Comparison of ENCODE assay signal across 8 cellular contexts in the genomic region with DNA sequence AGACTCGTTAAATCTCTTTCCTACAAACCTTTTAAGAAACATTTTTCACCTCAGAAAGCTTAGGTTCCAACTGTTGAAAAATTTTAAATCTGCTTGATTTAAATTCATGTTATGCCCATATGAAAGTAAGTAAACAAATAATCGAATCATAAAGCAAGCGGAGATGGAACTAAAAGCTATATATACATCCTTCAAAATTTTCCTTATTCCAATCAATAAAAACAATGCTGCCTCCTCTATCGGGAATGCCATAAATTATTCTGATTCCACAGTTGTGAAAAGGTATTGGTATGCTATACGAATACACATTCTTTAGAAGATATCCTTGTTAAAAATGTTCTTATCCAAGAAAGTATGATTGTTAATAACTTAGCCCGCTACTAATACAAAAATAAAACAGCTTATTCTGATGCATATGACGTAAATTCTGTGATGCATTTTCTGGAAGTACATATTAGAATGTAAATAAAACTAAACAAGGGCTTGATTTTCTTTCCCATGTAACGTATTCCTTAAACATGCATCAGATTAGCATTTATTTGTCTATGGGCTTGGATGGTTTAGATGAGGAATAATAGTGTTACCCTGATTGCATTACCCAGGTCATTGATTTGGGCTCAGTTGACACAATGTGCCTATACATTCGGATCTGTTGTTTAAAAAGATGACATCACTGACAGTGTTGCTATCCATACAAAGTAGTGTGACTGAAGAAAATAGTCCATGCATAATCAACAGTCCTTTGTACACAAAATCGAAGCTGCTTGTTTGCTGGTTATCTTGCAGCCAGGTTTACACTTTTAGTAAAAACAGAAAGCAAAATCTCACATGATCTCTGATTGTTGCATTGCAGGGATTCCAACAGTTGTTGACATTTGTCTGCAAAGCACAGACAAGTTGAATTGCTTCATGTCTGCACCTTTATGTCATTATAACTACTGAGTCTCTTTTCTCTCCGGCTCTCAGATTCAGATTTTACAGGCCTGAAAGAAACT. TPM values are rescaled to one million over a fixed set of nuclear protein-coding genes. Genes with fewer than 3 reads are reported as not detected.
DNase-seq lines count a peak whose midpoint lies in the region; ATAC-seq and TF ChIP-seq lines count a peak whose summit lies in the region.

No MANE protein-coding gene starts in this region.

- peak overlapping the region; percentile 95 for H3K9ac ChIP-seq in SK-N-MC (ENCODE audit: insufficient read length)

- peak overlapping the region; percentile 88 for H3K4me3 Mint-ChIP-seq in activated CD8-positive, alpha-beta memory T cell treated with anti-CD3 and anti-CD28 coated beads, Interleukin-2, amount 10 ng/mL, durations not matched to agents 7 days and 5 days

- ATAC-seq in activated CD8-positive, alpha-beta memory T cell treated with anti-CD3 and anti-CD28 coated beads, Interleukin-2, amount 10 ng/mL, durations not matched to agents 7 days and 5 days = no peak
- no peak for ATAC-seq in HG02763 (IDR thresholded peaks at IDR 0.05; ENCODE audit: unreplicated experiment)

- peak overlapping the region; percentile 96 for H3K27ac Mint-ChIP-seq in activated CD8-positive, alpha-beta memory T cell treated with anti-CD3 and anti-CD28 coated beads, Interleukin-2, amount 10 ng/mL, durations not matched to agents 7 days and 5 days

- peaks cover 26% of the 10 kb centered on the region for H3K4me1 Mint-ChIP-seq in activated CD8-positive, alpha-beta memory T cell treated with anti-CD3 and anti-CD28 coated beads, Interleukin-2, amount 10 ng/mL, durations not matched to agents 7 days and 5 days

- DNase-seq in activated CD8-positive, alpha-beta memory T cell treated with anti-CD3 and anti-CD28 coated beads, Interleukin-2, amount 10 ng/mL, durations not matched to agents 7 days and 5 days = no peak
- DNase-seq in activated CD8-positive, alpha-beta memory T cell treated with anti-CD3 and anti-CD28 coated beads, Interleukin-2, amount 50 U/mL, for 48 hours = no peak
- DNase-seq in SK-N-MC (ENCODE audit: low read depth, low spot score) = no peak
- DNase-seq in foreskin fibroblast = no peak
- no peak for DNase-seq in NOMO-1 treated with DMSO at 0.1 percent for 48 hours (lab: John Stamatoyannopoulos, UW; ENCODE audit: unreplicated experiment)
- no peak for DNase-seq in GM13976 (ENCODE audit: low spot score)

- H3K9me3 ChIP-seq in SK-N-MC (ENCODE audit: low read depth, low read length) = no peaks in the 10 kb centered on the region

- TF ChIP-seq CTCF in foreskin fibroblast (IDR thresholded peaks at IDR 0.05; ENCODE audit: low read depth, low read length) = no peak
- no peak for TF ChIP-seq CTCF in GM13976 (IDR thresholded peaks at IDR 0.05; ENCODE audit: borderline replicate concordance, control extremely low read depth, extremely low read depth, insufficient read depth, missing control alignments)

- peaks cover 3% of the 10 kb centered on the region for H3K27me3 Mint-ChIP-seq in activated CD8-positive, alpha-beta memory T cell treated with anti-CD3 and anti-CD28 coated beads, Interleukin-2, amount 10 ng/mL, durations not matched to agents 7 days and 5 days

- H3K4me3 ChIP-seq in SK-N-MC (peak overlapping the region; percentile 97), foreskin fibroblast (ENCODE audit: low read depth in 1 of 2, low read length in 2 of 2) (peak overlapping the region; percentile 74 to 88), skin epidermis (peak overlapping the region; percentile 61 to 95 (median 75))

- CTCF ChIA-PET in activated CD8-positive, alpha-beta memory T cell treated with anti-CD3 and anti-CD28 coated beads, Interleukin-2, amount 10 ng/mL, durations not matched to agents 7 days and 5 days (lab: Charles Lee) = interaction anchor here (0.9 to 1.6 kb wide), 4 partner anchors 12 to 787 kb away, joined by 3 to 4 read pairs (median 3); partner anchors contain the start of genes HEATR5A and HECTD1

- no peaks in the 10 kb centered on the region for H3K9me3 Mint-ChIP-seq in activated CD8-positive, alpha-beta memory T cell treated with anti-CD3 and anti-CD28 coated beads, Interleukin-2, amount 10 ng/mL, durations not matched to agents 7 days and 5 days (ENCODE audit: low read depth)

- no peaks in the 10 kb centered on the region for H3K36me3 Mint-ChIP-seq in activated CD8-positive, alpha-beta memory T cell treated with anti-CD3 and anti-CD28 coated beads, Interleukin-2, amount 10 ng/mL, durations not matched to agents 7 days and 5 days

- no peaks in the 10 kb centered on the region; the same call in 1 of the 2 replicates for H3K36me3 ChIP-seq in SK-N-MC (ENCODE audit: insufficient read depth, low read length)

- H3K27ac ChIP-seq in SK-N-MC (no peak overlapping the region; the same call in 1 of the 2 replicates), skin epidermis (peak overlapping the region in 18 of 21 experiments; percentile 75 to 96 (median 91))

- in situ Hi-C loops in GM13976 (cut with MboI; ENCODE audit: low sequenced_read_pairs, unreplicated experiment) = no loop called here

RNA-seq across cellular contexts. Expression of gene DTD2, which starts 0.7 kb away (rescaled TPM):
- 10 to 100 TPM; 14.7 to 20.3 TPM for total RNA-seq in activated CD8-positive, alpha-beta memory T cell treated with anti-CD3 and anti-CD28 coated beads, Interleukin-2, amount 10 ng/mL, durations not matched to agents 7 days and 5 days

RNA-seq across cellular contexts. Expression of gene GPR33, which starts 29.9 kb away (rescaled TPM):
- total RNA-seq in activated CD8-positive, alpha-beta memory T cell treated with anti-CD3 and anti-CD28 coated beads, Interleukin-2, amount 10 ng/mL, durations not matched to agents 7 days and 5 days = not detected

RNA-seq across cellular contexts. Expression of gene HEATR5A, which starts 37.6 kb away (rescaled TPM):
- 10 to 100 TPM in 1 of 2 experiments, 1 to 10 TPM in 1; 8.4 to 18.7 TPM for total RNA-seq in activated CD8-positive, alpha-beta memory T cell treated with anti-CD3 and anti-CD28 coated beads, Interleukin-2, amount 10 ng/mL, durations not matched to agents 7 days and 5 days
